Comparison of ENCODE assay signal across 17 cellular contexts in the genomic region with DNA sequence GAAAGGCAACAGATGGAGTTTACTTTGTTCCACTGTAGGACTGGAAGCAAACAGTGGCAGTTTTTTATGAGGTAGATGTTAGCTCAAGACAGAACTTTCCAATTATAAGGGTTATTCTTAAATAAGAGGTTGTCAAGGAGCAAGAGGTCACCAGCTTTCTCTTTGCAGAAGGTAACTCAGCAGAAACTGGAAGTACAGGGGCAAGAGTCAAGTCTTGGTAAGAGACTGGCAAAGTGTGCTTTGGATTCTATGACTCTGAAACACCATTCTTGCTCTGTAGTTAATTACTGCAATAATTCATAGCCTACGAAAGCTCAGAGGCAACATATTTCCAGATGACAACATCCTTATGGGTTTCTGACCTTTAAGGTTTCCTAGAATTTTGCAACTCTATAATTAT. TPM values are rescaled to one million over a fixed set of nuclear protein-coding genes. Genes with fewer than 3 reads are reported as not detected.
DNase-seq lines count a peak whose midpoint lies in the region; ATAC-seq and TF ChIP-seq lines count a peak whose summit lies in the region.
"Had no signal": no experiment of that assay in that cellular context is flagged by ENCODE, and none has a peak within 500 bp of the region (broad histone marks: within the 10 kb centered on the region; RNA-seq: fewer than 3 reads in every experiment).

No MANE protein-coding gene starts in this region.

- no peak overlapping the region for H2BK120ac ChIP-seq in H9 (ENCODE audit: low read depth, low read length, poor library complexity, severe bottlenecking)

- no peaks in the 10 kb centered on the region for H3K9me3 ChIP-seq in H9 (ENCODE audit: control insufficient read depth, low read depth, low read length)

- no peak overlapping the region for H4K8ac ChIP-seq in H9 (replicated peaks; ENCODE audit: insufficient read length, low read depth, low read length)

- H3K79me2 ChIP-seq in H9 (ENCODE audit: insufficient read depth, low read length) = no peaks in the 10 kb centered on the region

- no peak overlapping the region for H3K4me3 Mint-ChIP-seq in H9
- H3K4me3 Mint-ChIP-seq in nephron progenitor cell = no peak overlapping the region
- H3K4me3 Mint-ChIP-seq: CD4-positive, CD25-positive, alpha-beta regulatory T cell had no signal

- no peaks in the 10 kb centered on the region for H3K79me1 ChIP-seq in H9 (ENCODE audit: insufficient read depth, low read depth, low read length, poor library complexity, severe bottlenecking)

- no peaks in the 10 kb centered on the region; a peak in 1 of 5 replicates for H3K9me3 Mint-ChIP-seq in H9
- peaks cover 9% of the 10 kb centered on the region for H3K9me3 Mint-ChIP-seq in nephron progenitor cell

- no peak overlapping the region for H2BK12ac ChIP-seq in H9 (ENCODE audit: insufficient read length, low read depth, low read length)

- no CpG with 5 or more reads among the region's 1 CpG for WGBS in H9 (ENCODE audit: extremely low coverage, insufficient read length, low lambda C conversion rate)

- H3K27ac Mint-ChIP-seq in H9 (peak overlapping the region in 2 of 3 experiments; percentile 1 to 40; a peak in 1 of 7 replicates), nephron progenitor cell (peak overlapping the region; percentile 7)
- H3K27ac Mint-ChIP-seq: CD4-positive, CD25-positive, alpha-beta regulatory T cell had no signal

- no peak overlapping the region for H2AFZ ChIP-seq in H9 (ENCODE audit: low read length)

- no peak overlapping the region for H2BK5ac ChIP-seq in H9 (ENCODE audit: insufficient read length, low read length)

- H3K9ac ChIP-seq in H9 (ENCODE audit: extremely low read depth, insufficient read length, low read length) = no peak overlapping the region
- H3K9ac ChIP-seq: BLaER1 had no signal

- H3K4me1 Mint-ChIP-seq in H9 (peaks cover 0 to under 1% of the 10 kb centered on the region in 2 experiments; a peak in 2 of 4 replicates), nephron progenitor cell (peaks cover 11% of the 10 kb centered on the region)
- H3K4me1 Mint-ChIP-seq: CD4-positive, CD25-positive, alpha-beta regulatory T cell had no signal

- no peak overlapping the region for H3K56ac ChIP-seq in H9 (ENCODE audit: insufficient read length, low read depth, low read length)

- H4K5ac ChIP-seq in H9 (ENCODE audit: insufficient read length, low read depth, low read length) = no peak overlapping the region

- no peaks in the 10 kb centered on the region for H3K27me3 ChIP-seq in H9 (ENCODE audit: insufficient read depth, low read length)
- H3K27me3 ChIP-seq: BLaER1 had no signal

- no peaks in the 10 kb centered on the region for H3K4me1 ChIP-seq in H9 (ENCODE audit: insufficient read depth, low read length)
- H3K4me1 ChIP-seq: BLaER1 had no signal

- no peak overlapping the region for H3T11ph ChIP-seq in H9 (ENCODE audit: low read length)

- H2AK5ac ChIP-seq in H9 (ENCODE audit: insufficient read length, low read length) = no peak overlapping the region

- H3K27ac ChIP-seq in H9 (ENCODE audit: insufficient read length, low read depth, low read length) = no peak overlapping the region
- H3K27ac ChIP-seq: BLaER1 had no signal

- H3K18ac ChIP-seq in H9 (ENCODE audit: insufficient read length, low read depth, low read length) = no peak overlapping the region

- no peaks in the 10 kb centered on the region for H4K20me1 ChIP-seq in H9 (ENCODE audit: control insufficient read depth, insufficient read depth, insufficient read length)
- H4K20me1 ChIP-seq: BLaER1 had no signal

- H3K14ac ChIP-seq in H9 (ENCODE audit: insufficient read depth, low read length) = no peak overlapping the region

- H2BK15ac ChIP-seq in H9 (ENCODE audit: low read depth, low read length) = no peak overlapping the region

- H3K4me2 ChIP-seq in H9 (ENCODE audit: insufficient read depth, insufficient read length, low read length) = no peak overlapping the region
- H3K4me2 ChIP-seq: BLaER1 had no signal

- TF ChIP-seq CTCF in H9 (conservative IDR thresholded peaks at IDR 0.05) (no peak), nephron progenitor cell (IDR thresholded peaks at IDR 0.05) (no peak)

- DNase-seq in COR-L47 (lab: John Stamatoyannopoulos, UW) = peak; percentile 6
- DNase-seq in H9 = no peak
- peak; percentile 98 for DNase-seq in NCI-H69 (lab: John Stamatoyannopoulos, UW)
- DNase-seq in nephron progenitor cell = no peak
- no peak for DNase-seq in stimulated activated CD8-positive, alpha-beta memory T cell treated with anti-CD3 and anti-CD28 coated beads, Interleukin-4, amount 100 ng/mL, for 48 hours
- no peak for DNase-seq in KG1 (lab: John Stamatoyannopoulos, UW)
- DNase-seq: Calu3; CD4-positive, CD25-positive, alpha-beta regulatory T cell; DMS 273 treated with DMSO at 0.1 percent for 48 hours; DMS79 treated with DMSO at 0.1 percent for 48 hours; EL; IMR-90; KBM-7 had no signal

- H2BK20ac ChIP-seq in H9 (ENCODE audit: low read depth, low read length, poor library complexity, severe bottlenecking) = no peak overlapping the region

- H3K23me2 ChIP-seq in H9 (ENCODE audit: insufficient read length, low read depth, low read length, poor library complexity, severe bottlenecking) = no peaks in the 10 kb centered on the region

- ATAC-seq in HG03139 (IDR thresholded peaks at IDR 0.05; ENCODE audit: unreplicated experiment) = no peak
- ATAC-seq: HCT116 had no signal

- no peak overlapping the region for H3K23ac ChIP-seq in H9 (ENCODE audit: insufficient read length, low read depth, low read length)

- H3K36me3 Mint-ChIP-seq in H9 (ENCODE audit: insufficient read depth in 1 of 3, low read depth in 3 of 3) (peaks cover 32 to 43% (median 38%) of the 10 kb centered on the region in 3 experiments), nephron progenitor cell (ENCODE audit: low read depth) (peaks cover 16% of the 10 kb centered on the region)
- H3K36me3 Mint-ChIP-seq: CD4-positive, CD25-positive, alpha-beta regulatory T cell had no signal

- no peak overlapping the region for H4K91ac ChIP-seq in H9 (ENCODE audit: insufficient read length, low read depth, low read length)

- H3K4ac ChIP-seq in H9 (ENCODE audit: low read depth, low read length) = no peak overlapping the region

- H3K27me3 Mint-ChIP-seq in H9 (ENCODE audit: low read depth) = no peaks in the 10 kb centered on the region
- H3K27me3 Mint-ChIP-seq in nephron progenitor cell (ENCODE audit: low read depth, poor library complexity) = no peaks in the 10 kb centered on the region
- H3K27me3 Mint-ChIP-seq: CD4-positive, CD25-positive, alpha-beta regulatory T cell had no signal

RNA-seq across cellular contexts. Expression of a gene that starts 51.3 kb away (rescaled TPM):
- total RNA-seq in H9 (2021) = 45.8 and 57.5 TPM in 2 replicates
- total RNA-seq: A673; CD4-positive, CD25-positive, alpha-beta regulatory T cell; IMR-90 had no signal

Comparison
In these comparisons a context has a peak if more than half of its experiments do, and no peak if none do; other contexts are left out.
1. DNase-seq: peak in COR-L47 (single experiment) and NCI-H69 (single experiment); none in H9 (single experiment), nephron progenitor cell (single experiment), stimulated activated CD8-positive, alpha-beta memory T cell treated with anti-CD3 and anti-CD28 coated beads, Interleukin-4, amount 100 ng/mL, for 48 hours (single experiment) and KG1 (single experiment).